Comparison of ENCODE assay signal across 8 cellular contexts in genomic region chr22:29205598-29206371, GRCh38. TPM values are rescaled to one million over a fixed set of nuclear protein-coding genes. Genes with fewer than 3 reads are reported as not detected.
DNase-seq lines count a peak whose midpoint lies in the region; ATAC-seq and TF ChIP-seq lines count a peak whose summit lies in the region.

Gene EMID1 (plus strand): TSS chr22:29205896. CDS start chr22:29206039, 143 bp downstream.

- no peaks in the 10 kb centered on the region for H3K4me1 ChIP-seq in BE2C

- no peaks in the 10 kb centered on the region for H3K9me3 ChIP-seq in BE2C

- H3K4me3 ChIP-seq in BE2C (ENCODE audit: low read depth, low read length) (peak within 1 kb of the TSS; percentile 55), fibroblast of pulmonary artery (replicated peaks; ENCODE audit: low read depth, low read length) (peak within 1 kb of the TSS; percentile 47)

- no peaks in the 10 kb centered on the region for H3K36me3 ChIP-seq in BE2C

- ATAC-seq in GM18498 (IDR thresholded peaks at IDR 0.05; ENCODE audit: unreplicated experiment) (peak; percentile 29), GM19324 (IDR thresholded peaks at IDR 0.05; ENCODE audit: low FRiP score, unreplicated experiment) (no peak), HG03175 (IDR thresholded peaks at IDR 0.05; ENCODE audit: unreplicated experiment) (no peak)

- DNase-seq in BE2C (peak; percentile 73), fibroblast of pulmonary artery (ENCODE audit: low read depth) (peak; percentile 16), occipital lobe (lab: John Stamatoyannopoulos, UW) (no peak), pons (ENCODE audit: low spot score) (no peak)

- H3K27me3 ChIP-seq in BE2C = peaks cover 11% of the 10 kb centered on the region

- TF ChIP-seq CTCF in BE2C (IDR thresholded peaks at IDR 0.05; ENCODE audit: low read depth, low read length) (no peak), VCaP (conservative IDR thresholded peaks at IDR 0.05) (peak; percentile 37; the same call in 1 of the 2 replicates), fibroblast of pulmonary artery (IDR thresholded peaks at IDR 0.05; ENCODE audit: low read length, missing control alignments) (no peak)

- peak within 1 kb of the TSS; percentile 57; the same call in 1 of the 2 replicates for H3K27ac ChIP-seq in VCaP

RNA-seq across cellular contexts. Expression of gene EMID1, which starts in this region (rescaled TPM):
- polyA plus RNA-seq in BE2C (2012; ENCODE audit: insufficient read depth, insufficient read length, low read depth) = 0.97 TPM
- total RNA-seq in occipital lobe = 31.8 TPM

Comparison
In these comparisons a context has a peak if more than half of its experiments do, and no peak if none do; other contexts are left out.
1. DNase-seq: peak in BE2C (single experiment) and fibroblast of pulmonary artery (single experiment); none in occipital lobe (single experiment) and pons (single experiment).